21 cellular contexts compared by ENCODE assay signal in genomic region chr1:54591127-54591756, GRCh38. TPM values are rescaled to one million over a fixed set of nuclear protein-coding genes. Genes with fewer than 3 reads are reported as not detected.
"Had no signal": no experiment of that assay in that cellular context is flagged by ENCODE, and none has a peak within 500 bp of the region (broad histone marks: within the 10 kb centered on the region; RNA-seq: fewer than 3 reads in every experiment).

No MANE protein-coding gene starts in this region.

- H3K4me1 Mint-ChIP-seq: activated CD4-positive, alpha-beta T cell treated with anti-CD3 and anti-CD28 coated beads, Interleukin-2, amount 10 ng/mL, durations not matched to agents 24 days and 14 days had no signal

- H3K4me3 Mint-ChIP-seq: activated CD4-positive, alpha-beta T cell treated with anti-CD3 and anti-CD28 coated beads, Interleukin-2, amount 10 ng/mL, durations not matched to agents 24 days and 14 days; activated CD8-positive, alpha-beta T cell treated with anti-CD3 and anti-CD28 coated beads, Interleukin-2, amount 10 ng/mL, durations not matched to agents 7 days and 5 days; activated naive CD8-positive, alpha-beta T cell; endodermal cell; neural crest cell had no signal

- H3K27ac Mint-ChIP-seq: activated CD4-positive, alpha-beta T cell treated with anti-CD3 and anti-CD28 coated beads, Interleukin-2, amount 10 ng/mL, durations not matched to agents 24 days and 14 days; activated CD8-positive, alpha-beta T cell treated with anti-CD3 and anti-CD28 coated beads, Interleukin-2, amount 10 ng/mL, durations not matched to agents 7 days and 5 days; activated naive CD8-positive, alpha-beta T cell; endodermal cell had no signal

- DNase-seq: activated CD4-positive, alpha-beta T cell treated with anti-CD3 and anti-CD28 coated beads, Interleukin-2, amount 10 ng/mL, durations not matched to agents 24 days and 14 days; activated CD4-positive, CD25-positive, alpha-beta regulatory T cell; activated CD8-positive, alpha-beta memory T cell treated with anti-CD3 and anti-CD28 coated beads, Interleukin-2, amount 50 U/mL, for 4 hours; activated CD8-positive, alpha-beta T cell treated with anti-CD3 and anti-CD28 coated beads, Interleukin-2, amount 10 ng/mL, durations not matched to agents 7 days and 5 days; activated gamma-delta T cell treated with Interleukin-2 at 50 U/mL for 16 hours; activated T-cell treated with anti-CD3 and anti-CD28 coated beads, Interleukin-2, amount 50 U/mL, for 48 hours; endodermal cell; erythroblast; ovary; stimulated activated CD4-positive, alpha-beta T cell treated with anti-CD3 and anti-CD28 coated beads, Interleukin-1b, Interleukin-23, amount 100 ng/mL, for 48 hours; thyroid gland; uterus had no signal

- ATAC-seq: activated CD8-positive, alpha-beta T cell treated with anti-CD3 and anti-CD28 coated beads, Interleukin-2, amount 10 ng/mL, durations not matched to agents 7 days and 5 days; sciatic nerve had no signal

- H3K36me3 Mint-ChIP-seq: activated naive CD8-positive, alpha-beta T cell had no signal

- H3K27me3 Mint-ChIP-seq: activated CD4-positive, alpha-beta T cell treated with anti-CD3 and anti-CD28 coated beads, Interleukin-2, amount 10 ng/mL, durations not matched to agents 24 days and 14 days; activated naive CD8-positive, alpha-beta T cell had no signal

- H3K9me3 Mint-ChIP-seq: activated CD4-positive, alpha-beta T cell treated with anti-CD3 and anti-CD28 coated beads, Interleukin-2, amount 10 ng/mL, durations not matched to agents 24 days and 14 days; endodermal cell; neural crest cell had no signal

RNA-seq across cellular contexts. Expression of gene FAM151A, which starts 32.1 kb away (rescaled TPM):
- total RNA-seq: activated CD4-positive, alpha-beta T cell treated with anti-CD3 and anti-CD28 coated beads, Interleukin-2, amount 10 ng/mL, durations not matched to agents 24 days and 14 days; activated CD8-positive, alpha-beta T cell treated with anti-CD3 and anti-CD28 coated beads, Interleukin-2, amount 10 ng/mL, durations not matched to agents 7 days and 5 days; cerebellum; dermis microvascular lymphatic vessel endothelial cell; endodermal cell; glomerular endothelial cell; neural crest cell; ovary; pulmonary artery endothelial cell; sciatic nerve; T-helper 2 cell treated with Interferon-gamma antibody and Interleukin-4, amounts not matched to agents 100 ng/mL and 5 ng/mL, for 36 hours; thyroid gland; uterus had no signal

RNA-seq across cellular contexts. Expression of gene MROH7, which starts 50.3 kb away (rescaled TPM):
- total RNA-seq: activated CD8-positive, alpha-beta T cell treated with anti-CD3 and anti-CD28 coated beads, Interleukin-2, amount 10 ng/mL, durations not matched to agents 7 days and 5 days; glomerular endothelial cell; neural crest cell; pulmonary artery endothelial cell had no signal
- polyA plus RNA-seq: keratinocyte had no signal
